9 cellular contexts compared by ENCODE assay signal in the genomic region with DNA sequence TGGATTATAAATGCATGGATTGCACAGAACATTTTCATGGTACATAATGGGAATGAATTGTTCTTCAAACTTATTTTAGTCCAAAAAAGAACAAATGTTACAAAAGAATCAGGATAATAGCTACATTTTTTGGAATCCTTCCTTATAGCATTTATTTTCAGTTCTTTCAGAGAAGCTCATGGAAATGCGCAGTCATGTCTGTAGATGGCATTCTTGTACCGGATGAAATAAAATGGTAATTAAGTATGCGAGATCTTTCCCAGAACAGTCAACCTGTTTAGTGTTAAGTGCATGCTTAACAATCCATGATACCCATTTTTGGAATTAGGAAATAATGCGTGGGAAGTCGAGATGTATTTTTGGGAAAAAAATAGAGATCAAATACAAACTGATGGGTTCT. TPM values are rescaled to one million over a fixed set of nuclear protein-coding genes. Genes with fewer than 3 reads are reported as not detected.
A peak's percentile ranks its signal among the peaks of the same experiment; 100 is the strongest.
DNase-seq lines count a peak whose midpoint lies in the region; ATAC-seq and TF ChIP-seq lines count a peak whose summit lies in the region.
"Had no signal": no experiment of that assay in that cellular context is flagged by ENCODE, and none has a peak within 500 bp of the region (broad histone marks: within the 10 kb centered on the region; RNA-seq: fewer than 3 reads in every experiment).

No MANE protein-coding gene starts in this region.

- H3K27ac Mint-ChIP-seq in activated naive CD8-positive, alpha-beta T cell treated with anti-CD3 and anti-CD28 coated beads for 36 hours, result no peak overlapping the region
- H3K27ac Mint-ChIP-seq in GM23338, result no peak overlapping the region

- no peaks in the 10 kb centered on the region for H3K9me2 ChIP-seq in GM23338 (ENCODE audit: insufficient read depth)

- H3K36me3 ChIP-seq in GM23338 (ENCODE audit: insufficient read depth), result no peaks in the 10 kb centered on the region

- H3K79me2 ChIP-seq in GM23338 (replicated peaks; ENCODE audit: insufficient read depth), result no peaks in the 10 kb centered on the region

- H4K20me1 ChIP-seq in GM23338 (replicated peaks; ENCODE audit: insufficient read depth), result no peaks in the 10 kb centered on the region

- TF ChIP-seq CTCF in LNCaP clone FGC (IDR thresholded peaks at IDR 0.05; ENCODE audit: control insufficient read depth, extremely low read depth, insufficient read depth), result peak; percentile 70
- TF ChIP-seq CTCF in GM23338 (conservative IDR thresholded peaks at IDR 0.05; ENCODE audit: low read depth in 2 of 2), result no peak; a peak in 1 of 4 replicates

- no peaks in the 10 kb centered on the region for H3K27me3 ChIP-seq in GM23338 (ENCODE audit: insufficient read depth)

- ATAC-seq in GM19023 (IDR thresholded peaks at IDR 0.05; ENCODE audit: unreplicated experiment) (no peak), GM23338 (no peak)

- H3F3A ChIP-seq in GM23338 (replicated peaks; ENCODE audit: low read depth), result no peaks in the 10 kb centered on the region

- no peak overlapping the region for H3K4me3 ChIP-seq in LNCaP clone FGC (ENCODE audit: low read depth, low read length)
- H3K4me3 ChIP-seq in GM23338, result no peak overlapping the region

- no peak overlapping the region for H2AFZ ChIP-seq in GM23338

- H3K4me3 Mint-ChIP-seq in activated naive CD8-positive, alpha-beta T cell treated with anti-CD3 and anti-CD28 coated beads for 36 hours, result no peak overlapping the region
- H3K4me3 Mint-ChIP-seq in GM23338, result no peak overlapping the region

- H3K36me3 Mint-ChIP-seq in activated naive CD8-positive, alpha-beta T cell treated with anti-CD3 and anti-CD28 coated beads for 36 hours, result no peaks in the 10 kb centered on the region
- no peaks in the 10 kb centered on the region for H3K36me3 Mint-ChIP-seq in GM23338 (ENCODE audit: low read depth)

- no peak overlapping the region for H3K27ac ChIP-seq in GM23338 (ENCODE audit: low read depth)

- no peak overlapping the region for H3K4me2 ChIP-seq in GM23338

- H3K9me3 Mint-ChIP-seq in activated naive CD8-positive, alpha-beta T cell treated with anti-CD3 and anti-CD28 coated beads for 36 hours, result no peaks in the 10 kb centered on the region
- no peaks in the 10 kb centered on the region for H3K9me3 Mint-ChIP-seq in GM23338

- DNase-seq in DMS 273 treated with DMSO at 0.1 percent for 48 hours (lab: John Stamatoyannopoulos, UW), result peak; percentile 4
- DNase-seq in LNCaP clone FGC (ENCODE audit: low read depth), result no peak
- peak; percentile 57 for DNase-seq in astrocyte of the hippocampus (ENCODE audit: low read depth, low spot score)
- DNase-seq in midbrain (lab: John Stamatoyannopoulos, UW), result peak; percentile 44
- DNase-seq in NCI-H2029 (lab: John Stamatoyannopoulos, UW), result no peak
- no peak for DNase-seq in activated naive CD8-positive, alpha-beta T cell treated with anti-CD3 and anti-CD28 coated beads for 36 hours
- DNase-seq in GM23338 (ENCODE audit: low spot score), result no peak
- DNase-seq: activated CD8-positive, alpha-beta memory T cell treated with anti-CD3 and anti-CD28 coated beads, Interleukin-2, amount 50 U/mL, for 48 hours had no signal

- H3K4me1 Mint-ChIP-seq in activated naive CD8-positive, alpha-beta T cell treated with anti-CD3 and anti-CD28 coated beads for 36 hours, result no peaks in the 10 kb centered on the region
- H3K4me1 Mint-ChIP-seq in GM23338, result no peaks in the 10 kb centered on the region

- H3K4me1 ChIP-seq in GM23338 (ENCODE audit: insufficient read depth), result no peaks in the 10 kb centered on the region

- peaks cover 42% of the 10 kb centered on the region for H3K27me3 Mint-ChIP-seq in activated naive CD8-positive, alpha-beta T cell treated with anti-CD3 and anti-CD28 coated beads for 36 hours
- H3K27me3 Mint-ChIP-seq in GM23338 (ENCODE audit: insufficient read depth, low read depth, poor library complexity), result no peaks in the 10 kb centered on the region

TF ChIP-seq in GM23338, 12 proteins besides CTCF, POLR2A, EP300 and RAD21 (continues in another document):
- no peak for TF ChIP-seq REST (IDR thresholded peaks at IDR 0.05; ENCODE audit: unreplicated experiment)
- TF ChIP-seq ZNF462 (CRISPR knock-in tag; IDR thresholded peaks at IDR 0.05), result no peak

RNA-seq across cellular contexts. Expression of gene GOLGA8B, which starts 38.2 kb away (rescaled TPM):
- 100 to 1,000 TPM; 132 to 139 TPM for total RNA-seq in activated naive CD8-positive, alpha-beta T cell treated with anti-CD3 and anti-CD28 coated beads for 36 hours
- total RNA-seq in GM23338 (2014; rRNA removed; shearing (Covaris generic)), result 30.0 and 50.2 TPM in 2 replicates
- polyA plus RNA-seq in GM23338 (2016; fragmentation: Nextera tagmentation; extraction: Ambion mirVana), result 38.7 and 44.9 TPM in 2 replicates

Comparison
In these comparisons a context has a peak if more than half of its experiments do, and no peak if none do; other contexts are left out.
1. DNase-seq: peak in DMS 273 treated with DMSO at 0.1 percent for 48 hours (single experiment), astrocyte of the hippocampus (single experiment) and midbrain (single experiment); none in LNCaP clone FGC (single experiment), NCI-H2029 (single experiment), activated naive CD8-positive, alpha-beta T cell treated with anti-CD3 and anti-CD28 coated beads for 36 hours (single experiment) and GM23338 (single experiment).